Comparison of ENCODE assay signal across 23 cellular contexts in the genomic region with DNA sequence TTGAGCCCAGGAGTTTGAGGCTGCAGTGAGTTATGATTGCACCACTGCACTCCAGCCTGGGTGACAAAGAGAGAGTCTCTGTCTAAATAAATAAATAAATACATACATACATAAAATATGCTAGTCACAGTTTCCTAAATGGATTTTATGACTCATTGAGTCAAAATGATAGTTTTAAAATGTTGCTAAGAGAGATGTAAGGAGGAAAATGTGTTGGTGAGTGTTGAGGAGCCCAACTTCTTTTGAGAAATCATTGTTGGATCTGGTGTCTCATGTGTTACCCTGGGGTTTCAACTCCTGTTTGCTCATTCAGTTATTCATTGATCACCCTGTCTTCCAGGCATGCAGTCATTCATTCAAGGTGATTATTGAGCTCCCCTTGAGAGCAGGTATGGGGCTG. TPM values are rescaled to one million over a fixed set of nuclear protein-coding genes. Genes with fewer than 3 reads are reported as not detected.
DNase-seq lines count a peak whose midpoint lies in the region; ATAC-seq and TF ChIP-seq lines count a peak whose summit lies in the region.
"Had no signal": no experiment of that assay in that cellular context is flagged by ENCODE, and none has a peak within 500 bp of the region (broad histone marks: within the 10 kb centered on the region; RNA-seq: fewer than 3 reads in every experiment).

No MANE protein-coding gene starts in this region.

- no peaks in the 10 kb centered on the region for H3K36me3 ChIP-seq in A673 (ENCODE audit: insufficient read depth, low read length, poor library complexity, severe bottlenecking)
- H3K36me3 ChIP-seq: cardiac muscle cell, gastroesophageal sphincter, ovary had no signal

- CTCF ChIA-PET in A673 (lab: Charles Lee), result no interaction called here

- POLR2A ChIA-PET in A673 (lab: Charles Lee; ENCODE audit: low non-redundant PET), result no interaction called here

- intact Hi-C loops in A673 (cut with micrococcal nuclease; ENCODE audit: unreplicated experiment), result no loop called here
- intact Hi-C loops in activated T-helper 1 cell treated with anti-CD3 and anti-CD28 coated beads, Interleukin-12 subunit alpha, Interleukin-12 subunit beta, Interleukin-2, Interleukin-4 antibody, amounts not matched to agents 30 ng/mL and 10 ng/mL and 1 ng/mL, durations not matched to agents 14 hours and 24 hours and 36 hours (cut with micrococcal nuclease), result loop anchor here (2.0 kb wide), 1 partner anchor 14 kb away; no protein-coding TSS in a partner anchor

- no peak overlapping the region for H3K4me3 ChIP-seq in A673 (ENCODE audit: low read depth, low read length, poor library complexity, severe bottlenecking)
- H3K4me3 ChIP-seq in fibroblast of mammary gland (ENCODE audit: control insufficient read depth, low read depth, low read length), result no peak overlapping the region
- H3K4me3 ChIP-seq: cardiac muscle cell, gastroesophageal sphincter, ovary had no signal

- H3K27ac Mint-ChIP-seq in activated T-helper 1 cell treated with anti-CD3 and anti-CD28 coated beads, Interleukin-12 subunit alpha, Interleukin-12 subunit beta, Interleukin-2, Interleukin-4 antibody, amounts not matched to agents 30 ng/mL and 10 ng/mL and 1 ng/mL, durations not matched to agents 14 hours and 24 hours and 36 hours, result peak overlapping the region; percentile 81
- H3K27ac Mint-ChIP-seq: activated B cell treated with CpG ODN at 0.5 μM for 24 hours; CD8-positive, alpha-beta T cell; naive thymus-derived CD4-positive, alpha-beta T cell had no signal

- DNase-seq in A673 (ENCODE audit: low spot score), result peak; percentile 17
- DNase-seq in ELR (ENCODE audit: low read depth), result peak; percentile 47
- DNase-seq in activated T-helper 1 cell treated with anti-CD3 and anti-CD28 coated beads, Interleukin-12 subunit alpha, Interleukin-12 subunit beta, Interleukin-2, Interleukin-4 antibody, amounts not matched to agents 30 ng/mL and 10 ng/mL and 1 ng/mL, durations not matched to agents 14 hours and 24 hours and 36 hours (ENCODE audit: low spot score), result no peak
- peak; percentile 40 for DNase-seq in fibroblast of mammary gland (ENCODE audit: low read depth)
- DNase-seq in activated CD8-positive, alpha-beta memory T cell treated with anti-CD3 and anti-CD28 coated beads, Interleukin-2, amount 50 U/mL, for 4 hours, result no peak
- DNase-seq in AG08396 (ENCODE audit: low spot score), result no peak
- no peak for DNase-seq in GDM1 (lab: John Stamatoyannopoulos, UW)
- DNase-seq: activated B cell treated with CpG ODN at 0.5 μM for 24 hours; CD8-positive, alpha-beta T cell; naive thymus-derived CD4-positive, alpha-beta T cell; NCI-H1048; NCI-H2081; NCI-H510A treated with DMSO at 0.1 percent for 48 hours; ovary; RPMI8226; SK-N-SH had no signal

- no peak for TF ChIP-seq CTCF in A673 (conservative IDR thresholded peaks at IDR 0.05; ENCODE audit: low read depth, low read length)
- no peak for TF ChIP-seq CTCF in fibroblast of mammary gland (conservative IDR thresholded peaks at IDR 0.05; ENCODE audit: control insufficient read depth, insufficient read depth, low read depth, low read length)

- no peaks in the 10 kb centered on the region for H3K4me1 ChIP-seq in A673 (ENCODE audit: insufficient read depth, low read length, poor library complexity, severe bottlenecking)

- peaks cover 47% of the 10 kb centered on the region for H3K4me1 Mint-ChIP-seq in activated T-helper 1 cell treated with anti-CD3 and anti-CD28 coated beads, Interleukin-12 subunit alpha, Interleukin-12 subunit beta, Interleukin-2, Interleukin-4 antibody, amounts not matched to agents 30 ng/mL and 10 ng/mL and 1 ng/mL, durations not matched to agents 14 hours and 24 hours and 36 hours (ENCODE audit: low read depth)

- no peaks in the 10 kb centered on the region for H3K27me3 Mint-ChIP-seq in activated T-helper 1 cell treated with anti-CD3 and anti-CD28 coated beads, Interleukin-12 subunit alpha, Interleukin-12 subunit beta, Interleukin-2, Interleukin-4 antibody, amounts not matched to agents 30 ng/mL and 10 ng/mL and 1 ng/mL, durations not matched to agents 14 hours and 24 hours and 36 hours (ENCODE audit: insufficient read depth)
- H3K27me3 Mint-ChIP-seq: activated B cell treated with CpG ODN at 0.5 μM for 24 hours; naive thymus-derived CD4-positive, alpha-beta T cell had no signal

- no peaks in the 10 kb centered on the region for H3K9me3 ChIP-seq in A673 (ENCODE audit: low read depth, low read length, poor library complexity, severe bottlenecking)
- H3K9me3 ChIP-seq: gastroesophageal sphincter, ovary, SK-N-SH had no signal

- no peaks in the 10 kb centered on the region for H3K27me3 ChIP-seq in A673 (replicated peaks; ENCODE audit: insufficient read depth, low read depth, low read length, poor library complexity)
- H3K27me3 ChIP-seq: cardiac muscle cell, gastroesophageal sphincter, ovary had no signal

- no peaks in the 10 kb centered on the region for H3K9me3 Mint-ChIP-seq in activated T-helper 1 cell treated with anti-CD3 and anti-CD28 coated beads, Interleukin-12 subunit alpha, Interleukin-12 subunit beta, Interleukin-2, Interleukin-4 antibody, amounts not matched to agents 30 ng/mL and 10 ng/mL and 1 ng/mL, durations not matched to agents 14 hours and 24 hours and 36 hours
- H3K9me3 Mint-ChIP-seq: activated B cell treated with CpG ODN at 0.5 μM for 24 hours; CD8-positive, alpha-beta T cell; T-helper 2 cell treated with Interferon-gamma antibody and Interleukin-4, amounts not matched to agents 5 μg/mL and 100 μg/mL, for 36 hours had no signal

- ATAC-seq in HG03175 (IDR thresholded peaks at IDR 0.05; ENCODE audit: unreplicated experiment), result no peak
- ATAC-seq: CD8-positive, alpha-beta T cell; gastroesophageal sphincter; naive thymus-derived CD4-positive, alpha-beta T cell; sciatic nerve had no signal

- no peak overlapping the region for H3K27ac ChIP-seq in A673 (ENCODE audit: low read depth, low read length, poor library complexity, severe bottlenecking)
- H3K27ac ChIP-seq: cardiac muscle cell, epithelial cell of prostate, gastroesophageal sphincter, ovary had no signal

- H3K4me3 Mint-ChIP-seq in activated T-helper 1 cell treated with anti-CD3 and anti-CD28 coated beads, Interleukin-12 subunit alpha, Interleukin-12 subunit beta, Interleukin-2, Interleukin-4 antibody, amounts not matched to agents 30 ng/mL and 10 ng/mL and 1 ng/mL, durations not matched to agents 14 hours and 24 hours and 36 hours, result no peak overlapping the region
- H3K4me3 Mint-ChIP-seq: activated B cell treated with CpG ODN at 0.5 μM for 24 hours; CD8-positive, alpha-beta T cell; naive thymus-derived CD4-positive, alpha-beta T cell; T-helper 2 cell treated with Interferon-gamma antibody and Interleukin-4, amounts not matched to agents 5 μg/mL and 100 μg/mL, for 36 hours had no signal

- H3K36me3 Mint-ChIP-seq in activated T-helper 1 cell treated with anti-CD3 and anti-CD28 coated beads, Interleukin-12 subunit alpha, Interleukin-12 subunit beta, Interleukin-2, Interleukin-4 antibody, amounts not matched to agents 30 ng/mL and 10 ng/mL and 1 ng/mL, durations not matched to agents 14 hours and 24 hours and 36 hours (ENCODE audit: low read depth), result peaks cover 10% of the 10 kb centered on the region
- H3K36me3 Mint-ChIP-seq: CD8-positive, alpha-beta T cell had no signal

- no TSS peak for BruUV-seq in A673 (replicated peaks; lab: Mats Ljungman, UMichigan)

RNA-seq across cellular contexts. Expression of gene PARVB, which starts 21.1 kb away (rescaled TPM):
- 18.3 and 18.4 TPM in 2 replicates for total RNA-seq in A673 (2021)
- total RNA-seq in activated T-helper 1 cell treated with anti-CD3 and anti-CD28 coated beads, Interleukin-12 subunit alpha, Interleukin-12 subunit beta, Interleukin-2, Interleukin-4 antibody, amounts not matched to agents 30 ng/mL and 10 ng/mL and 1 ng/mL, durations not matched to agents 14 hours and 24 hours and 36 hours, result 91.6 and 91.7 TPM in 2 replicates
- total RNA-seq: HT-29 had no signal

Comparison
In these comparisons a context has a peak if more than half of its experiments do, and no peak if none do; other contexts are left out.
1. DNase-seq: peak in A673 (single experiment), ELR (single experiment) and fibroblast of mammary gland (single experiment); none in activated T-helper 1 cell treated with anti-CD3 and anti-CD28 coated beads, Interleukin-12 subunit alpha, Interleukin-12 subunit beta, Interleukin-2, Interleukin-4 antibody, amounts not matched to agents 30 ng/mL and 10 ng/mL and 1 ng/mL, durations not matched to agents 14 hours and 24 hours and 36 hours (single experiment), activated CD8-positive, alpha-beta memory T cell treated with anti-CD3 and anti-CD28 coated beads, Interleukin-2, amount 50 U/mL, for 4 hours (single experiment), AG08396 (single experiment) and GDM1 (single experiment).